10 cellular contexts compared by ENCODE assay signal in the genomic region with DNA sequence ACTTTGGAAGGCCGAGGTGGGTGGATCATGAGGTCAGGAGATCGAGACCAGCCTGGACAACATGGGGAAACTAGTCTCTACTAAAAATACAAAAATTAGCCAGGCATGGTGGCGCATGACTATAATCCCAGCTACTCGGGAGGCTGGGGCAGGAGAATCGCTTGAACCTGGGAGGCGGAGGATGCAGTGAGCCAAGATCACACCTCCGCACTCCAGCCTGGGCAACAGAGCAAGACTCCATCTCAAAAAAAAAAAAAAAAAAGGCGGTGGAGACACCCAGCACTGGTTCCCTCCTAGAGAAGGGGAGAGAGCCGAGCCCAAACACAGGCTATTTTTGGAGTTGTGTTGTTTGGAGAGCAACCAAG. TPM values are rescaled to one million over a fixed set of nuclear protein-coding genes. Genes with fewer than 3 reads are reported as not detected.
DNase-seq lines count a peak whose midpoint lies in the region; ATAC-seq and TF ChIP-seq lines count a peak whose summit lies in the region.
"Not testable (repeated sequence)": the region's sequence is repeated elsewhere in the genome, so short reads cannot be mapped to it uniquely, and the experiment has no call there.
"Had no signal": no experiment of that assay in that cellular context is flagged by ENCODE, and none has a peak within 500 bp of the region (broad histone marks: within the 10 kb centered on the region; RNA-seq: fewer than 3 reads in every experiment).

No MANE protein-coding gene starts in this region.

- H3K4me1 ChIP-seq in BLaER1 (peaks cover 84% of the 10 kb centered on the region), heart left ventricle (peaks cover 3 to 69% (median 49%) of the 10 kb centered on the region in 12 donors), mucosa of rectum (ENCODE audit: control insufficient read depth in 2 of 2, insufficient read depth in 2 of 2, low read length in 2 of 2) (peaks cover 8 to 15% of the 10 kb centered on the region in 2 donors), sigmoid colon (peaks cover 0 to 72% (median 22%) of the 10 kb centered on the region in 4 donors), tibial artery (peaks cover 5 to 97% (median 80%) of the 10 kb centered on the region in 4 donors)
- H3K4me1 ChIP-seq in OCI-LY3 (ENCODE audit: low read length): not testable (repeated sequence)

- H4K20me1 ChIP-seq in BLaER1; OCI-LY3 (ENCODE audit: insufficient read depth, low read length): not testable (repeated sequence)

- intact Hi-C loops in heart left ventricle (cut with DNase I); sigmoid colon (cut with DNase I); tibial artery (cut with DNase I; ENCODE audit: low total_unique reads): not testable (repeated sequence)

- not testable (repeated sequence) for DNase-seq in central memory CD8-positive, alpha-beta T cell (ENCODE audit: low spot score in 2 of 2); heart left ventricle; sigmoid colon; tibial artery

- H3K4me2 ChIP-seq in BLaER1: peak overlapping the region; percentile 99
- H3K4me2 ChIP-seq in OCI-LY3 (ENCODE audit: low read length): peak overlapping the region; percentile 93

- not testable (repeated sequence) for H3K27me3 ChIP-seq in BLaER1; OCI-LY3 (ENCODE audit: low read depth, low read length); heart left ventricle; mucosa of rectum (ENCODE audit: control insufficient read depth in 2 of 2, insufficient read depth in 2 of 2, low read length in 2 of 2); sigmoid colon; tibial artery

- H3K9me3 ChIP-seq in BLaER1; OCI-LY3 (ENCODE audit: insufficient read depth, low read length); heart left ventricle; mucosa of rectum (ENCODE audit: control insufficient read depth in 2 of 2, low read length in 2 of 2); sigmoid colon; tibial artery: not testable (repeated sequence)

- H3K27me3 Mint-ChIP-seq in activated T-helper 17 cell treated with anti-CD3 and anti-CD28 coated beads, Interleukin-2, amount 50 U/mL, for 72 hours: peaks cover 46% of the 10 kb centered on the region
- H3K27me3 Mint-ChIP-seq in central memory CD8-positive, alpha-beta T cell: peaks cover 85% of the 10 kb centered on the region

- H3K36me3 ChIP-seq in BLaER1; OCI-LY3 (replicated peaks; ENCODE audit: low read depth, low read length); heart left ventricle; mucosa of rectum (ENCODE audit: control insufficient read depth in 2 of 2, insufficient read depth in 2 of 2, low read length in 2 of 2); sigmoid colon; tibial artery: not testable (repeated sequence)

- not testable (repeated sequence) for H3K9me3 Mint-ChIP-seq in activated T-helper 17 cell treated with anti-CD3 and anti-CD28 coated beads, Interleukin-2, amount 50 U/mL, for 72 hours; central memory CD8-positive, alpha-beta T cell

- H3K79me2 ChIP-seq in OCI-LY3 (ENCODE audit: low read length): not testable (repeated sequence)

- H3K27ac Mint-ChIP-seq in activated T-helper 17 cell treated with anti-CD3 and anti-CD28 coated beads, Interleukin-2, amount 50 U/mL, for 72 hours: peak overlapping the region; percentile 80
- peak overlapping the region; percentile 23 for H3K27ac Mint-ChIP-seq in central memory CD8-positive, alpha-beta T cell (ENCODE audit: low read depth)

- peak overlapping the region; percentile 99; the same call in 1 of the 2 replicates for H2AFZ ChIP-seq in OCI-LY3 (ENCODE audit: low read depth, low read length)

- peaks cover 18% of the 10 kb centered on the region for H3K4me1 Mint-ChIP-seq in activated T-helper 17 cell treated with anti-CD3 and anti-CD28 coated beads, Interleukin-2, amount 50 U/mL, for 72 hours
- peaks cover 31% of the 10 kb centered on the region for H3K4me1 Mint-ChIP-seq in central memory CD8-positive, alpha-beta T cell

- not testable (repeated sequence) for H3K36me3 Mint-ChIP-seq in activated T-helper 17 cell treated with anti-CD3 and anti-CD28 coated beads, Interleukin-2, amount 50 U/mL, for 72 hours (ENCODE audit: low read depth); central memory CD8-positive, alpha-beta T cell (ENCODE audit: insufficient read depth)

- not testable (repeated sequence) for TF ChIP-seq POLR2A in heart left ventricle (IDR thresholded peaks at IDR 0.05); sigmoid colon (IDR thresholded peaks at IDR 0.05)

- TF ChIP-seq EP300 in sigmoid colon (IDR thresholded peaks at IDR 0.05): not testable (repeated sequence)

- H3K4me3 ChIP-seq in BLaER1 (peak overlapping the region; percentile 53), OCI-LY3 (ENCODE audit: low read length) (0 out of 2 replicates have a peak overlapping the region, but pooled peaks have one; percentile 69), heart left ventricle (peak overlapping the region in 10 of 12 donors; percentile 28 to 56 (median 46)), sigmoid colon (peak overlapping the region; percentile 15 to 47 (median 40)), tibial artery (peak overlapping the region; percentile 50 to 52)
- H3K4me3 ChIP-seq in mucosa of rectum (ENCODE audit: low read length in 2 of 2): not testable (repeated sequence)

- TF ChIP-seq CTCF in OCI-LY3 (IDR thresholded peaks at IDR 0.05; ENCODE audit: low read depth, low read length); heart left ventricle (IDR thresholded peaks at IDR 0.05); sigmoid colon (IDR thresholded peaks at IDR 0.05); tibial artery (IDR thresholded peaks at IDR 0.05): not testable (repeated sequence)

- H3K4me3 Mint-ChIP-seq in activated T-helper 17 cell treated with anti-CD3 and anti-CD28 coated beads, Interleukin-2, amount 50 U/mL, for 72 hours: peak overlapping the region; percentile 60
- H3K4me3 Mint-ChIP-seq in central memory CD8-positive, alpha-beta T cell: peak overlapping the region; percentile 10

- H3K9ac ChIP-seq in BLaER1: peak overlapping the region; percentile 75; the same call in 1 of the 2 replicates
- peak overlapping the region; percentile 53; the same call in 1 of the 2 replicates for H3K9ac ChIP-seq in OCI-LY3 (ENCODE audit: low read length)
- H3K9ac ChIP-seq in mucosa of rectum (ENCODE audit: low read depth in 1 of 2, low read length in 2 of 2): peak overlapping the region in 1 of 2 donors; percentile 44

- H3K27ac ChIP-seq in BLaER1 (peak overlapping the region; percentile 88), heart left ventricle (peak overlapping the region; percentile 44 to 93 (median 84)), mucosa of rectum (ENCODE audit: low read depth in 2 of 2, low read length in 2 of 2) (peak overlapping the region; percentile 52 to 77), sigmoid colon (peak overlapping the region; percentile 80 to 90 (median 84)), tibial artery (peak overlapping the region; percentile 89 to 98)
- not testable (repeated sequence) for H3K27ac ChIP-seq in OCI-LY3 (ENCODE audit: low read length)

- WGBS in heart left ventricle, 4 donors: 48 to 51% (median 50%) methylated on average over 9 of the region's 9 CpGs
- 72 to 86% methylated on average over 9 of the region's 9 CpGs for WGBS in sigmoid colon, 2 donors

- ATAC-seq in activated T-helper 17 cell treated with anti-CD3 and anti-CD28 coated beads, Interleukin-2, amount 50 U/mL, for 72 hours (replicated peaks); central memory CD8-positive, alpha-beta T cell (replicated peaks; ENCODE audit: extremely low read depth, poor library complexity, severe bottlenecking); heart left ventricle: not testable (repeated sequence)

RNA-seq across cellular contexts. Expression of gene SERPINE1, which starts 5.3 kb away (rescaled TPM):
- 1 to 10 TPM in 1 of 2 donors, under 1 TPM in 1; 0.30 to 4.5 TPM for total RNA-seq in activated T-helper 17 cell treated with anti-CD3 and anti-CD28 coated beads, Interleukin-2, amount 50 U/mL, for 72 hours
- 100 to 1,000 TPM in 1 of 9 donors, 10 to 100 TPM in 4, 1 to 10 TPM in 4; 1.3 to 153 (median 13.9) TPM for total RNA-seq in heart left ventricle
- polyA plus RNA-seq in heart left ventricle: 100 to 1,000 TPM in 1 of 2 donors, 1 to 10 TPM in 1; 3.4 to 595 TPM
- 10 to 100 TPM in 2 of 4 donors, 1 to 10 TPM in 2; 1.5 to 21.3 (median 11.7) TPM for total RNA-seq in sigmoid colon
- polyA plus RNA-seq in sigmoid colon: 10 to 100 TPM in 1 of 3 donors, 1 to 10 TPM in 1, under 1 TPM in 1; 0.46 to 10.0 (median 1.8) TPM

RNA-seq across cellular contexts. Expression of gene AP1S1, which starts 32.7 kb away (rescaled TPM):
- total RNA-seq in activated T-helper 17 cell treated with anti-CD3 and anti-CD28 coated beads, Interleukin-2, amount 50 U/mL, for 72 hours: 10 to 100 TPM; 27.4 to 59.8 TPM
- 10 to 100 TPM in 8 of 9 donors, 1 to 10 TPM in 1; 9.9 to 24.5 (median 12.8) TPM for total RNA-seq in heart left ventricle
- polyA plus RNA-seq in heart left ventricle: 10 to 100 TPM; 15.9 to 41.8 TPM
- total RNA-seq in sigmoid colon: 10 to 100 TPM; 15.8 to 31.4 (median 26.9) TPM
- polyA plus RNA-seq in sigmoid colon: 100 to 1,000 TPM; 100 to 135 (median 132) TPM

RNA-seq across cellular contexts. Expression of gene TRIM56, which starts 36.3 kb away (rescaled TPM):
- total RNA-seq in activated T-helper 17 cell treated with anti-CD3 and anti-CD28 coated beads, Interleukin-2, amount 50 U/mL, for 72 hours: 10 to 100 TPM; 45.4 to 55.5 TPM
- 10 to 100 TPM in 8 of 9 donors, 1 to 10 TPM in 1; 7.9 to 37.4 (median 14.7) TPM for total RNA-seq in heart left ventricle
- polyA plus RNA-seq in heart left ventricle: 10 to 100 TPM; 10.7 to 12.7 TPM
- total RNA-seq in sigmoid colon: 10 to 100 TPM; 11.8 to 23.3 (median 13.7) TPM
- 10 to 100 TPM in 1 of 3 donors, 1 to 10 TPM in 2; 6.0 to 25.6 (median 7.2) TPM for polyA plus RNA-seq in sigmoid colon

RNA-seq across cellular contexts. Expression of gene VGF, which starts 43.8 kb away (rescaled TPM):
- under 1 TPM; 0.13 to 0.48 TPM for total RNA-seq in activated T-helper 17 cell treated with anti-CD3 and anti-CD28 coated beads, Interleukin-2, amount 50 U/mL, for 72 hours
- total RNA-seq in heart left ventricle: under 1 TPM in 2 of 9 donors, not detected in 7; 0.09 to 0.19 TPM
- under 1 TPM in 1 of 2 donors, not detected in 1; 0.14 TPM for polyA plus RNA-seq in heart left ventricle
- under 1 TPM in 2 of 4 donors, not detected in 2; 0.55 to 0.68 TPM for total RNA-seq in sigmoid colon
- polyA plus RNA-seq in sigmoid colon: under 1 TPM in 1 of 3 donors, not detected in 2; 0.54 TPM
- total RNA-seq: dermis blood vessel endothelial cell had no signal

RNA-seq across cellular contexts. Expression of gene NAT16, which starts 58.5 kb away (rescaled TPM):
- not detected for total RNA-seq in activated T-helper 17 cell treated with anti-CD3 and anti-CD28 coated beads, Interleukin-2, amount 50 U/mL, for 72 hours
- total RNA-seq in heart left ventricle: under 1 TPM in 1 of 9 donors, not detected in 8; 0.23 TPM
- polyA plus RNA-seq in heart left ventricle: not detected
- not detected for total RNA-seq in sigmoid colon
- under 1 TPM in 1 of 3 donors, not detected in 2; 0.23 TPM for polyA plus RNA-seq in sigmoid colon
- total RNA-seq: dermis blood vessel endothelial cell, left colon had no signal
